In genomic region chr20:2626853-2627541, GRCh38 we compare ENCODE assay signal across 14 cellular contexts. TPM values are rescaled to one million over a fixed set of nuclear protein-coding genes. Genes with fewer than 3 reads are reported as not detected.
DNase-seq lines count a peak whose midpoint lies in the region; ATAC-seq, FAIRE-seq and TF ChIP-seq lines count a peak whose summit lies in the region.
"Had no signal": no experiment of that assay in that cellular context is flagged by ENCODE, and none has a peak within 500 bp of the region (broad histone marks: within the 10 kb centered on the region; RNA-seq: fewer than 3 reads in every experiment).

No MANE protein-coding gene starts in this region.

- no peaks in the 10 kb centered on the region for H3K36me3 ChIP-seq in RWPE2 (ENCODE audit: low read depth)
- no peaks in the 10 kb centered on the region for H3K36me3 ChIP-seq in small intestine (ENCODE audit: control insufficient read depth in 2 of 2, insufficient read depth in 2 of 2, low read length in 2 of 2)

- H3K27me3 ChIP-seq in RWPE2 (ENCODE audit: insufficient read depth, poor library complexity, severe bottlenecking) (no peaks in the 10 kb centered on the region), small intestine (ENCODE audit: control insufficient read depth in 2 of 2, insufficient read depth in 2 of 2, low read length in 2 of 2) (no peaks in the 10 kb centered on the region)

- no peak for TF ChIP-seq CTCF in RWPE2 (IDR thresholded peaks at IDR 0.05; ENCODE audit: poor library complexity, severe bottlenecking)

- no peak for FAIRE-seq in small intestine (lab: Jason Lieb, UNC)
- FAIRE-seq: A204.1 had no signal

- ATAC-seq in RWPE2 (ENCODE audit: low read depth), result peak; percentile 73

- H3K4me1 ChIP-seq in RWPE2 (ENCODE audit: insufficient read depth, poor library complexity, severe bottlenecking) (no peaks in the 10 kb centered on the region), small intestine (ENCODE audit: control insufficient read depth in 2 of 2, insufficient read depth in 1 of 2, low read depth in 1 of 2, low read length in 1 of 2) (no peaks in the 10 kb centered on the region)

- peak; percentile 5 for DNase-seq in NCI-H2029 (lab: John Stamatoyannopoulos, UW)
- no peak for DNase-seq in NCI-H2029 treated with DMSO at 0.1 percent for 48 hours (lab: John Stamatoyannopoulos, UW)
- DNase-seq in RWPE2 (ENCODE audit: low spot score), result peak; percentile 79
- DNase-seq in fibroblast of gingiva (ENCODE audit: low read depth), result peak; percentile 82
- DNase-seq in small intestine, result peak; percentile 93
- no peak for DNase-seq in NCI-H1105 treated with DMSO at 0.1 percent for 48 hours (lab: John Stamatoyannopoulos, UW)
- DNase-seq in NCI-H345 treated with DMSO at 0.1 percent for 48 hours (lab: John Stamatoyannopoulos, UW; ENCODE audit: unreplicated experiment), result no peak
- no peak for DNase-seq in HPDE6-E6E7 (ENCODE audit: extremely low spot score)
- DNase-seq: activated CD4-positive, CD25-positive, alpha-beta regulatory T cell; activated effector memory CD4-positive, alpha-beta T cell treated with Interleukin-2 at 50 U/mL for 16 hours; cortex of kidney; H9; NCI-H1436 had no signal

- H3K4me3 ChIP-seq in RWPE2 (ENCODE audit: severe bottlenecking) (no peak overlapping the region), small intestine (ENCODE audit: low read depth in 1 of 2, low read length in 2 of 2) (no peak overlapping the region)

- WGBS in small intestine, 3 donors, result 35 to 53% (median 40%) methylated on average over 9 of the region's 9 CpGs

- H3K9me3 ChIP-seq in RWPE2 (ENCODE audit: severe bottlenecking) (no peaks in the 10 kb centered on the region), small intestine (ENCODE audit: control insufficient read depth, low read depth) (no peaks in the 10 kb centered on the region)

- H3K27ac ChIP-seq in RWPE2 (ENCODE audit: poor library complexity, severe bottlenecking), result peak overlapping the region; percentile 9
- peak overlapping the region; percentile 41 to 52 for H3K27ac ChIP-seq in small intestine (ENCODE audit: low read depth in 1 of 2, low read length in 1 of 2)

RNA-seq across cellular contexts. Expression of gene NOP56, which starts 25.4 kb away (rescaled TPM):
- polyA plus RNA-seq in small intestine, result 100 to 1,000 TPM in 1 of 3 donors, 10 to 100 TPM in 2; 47.2 to 144 (median 53.0) TPM

RNA-seq across cellular contexts. Expression of gene IDH3B, which starts 37.0 kb away (rescaled TPM):
- 100 to 1,000 TPM; 120 to 142 (median 139) TPM for polyA plus RNA-seq in small intestine

Comparison
In these comparisons a context has a peak if more than half of its experiments do, and no peak if none do; other contexts are left out.
1. DNase-seq: peak in NCI-H2029 (single experiment), RWPE2 (single experiment), fibroblast of gingiva (single experiment) and small intestine (single experiment); none in NCI-H2029 treated with DMSO at 0.1 percent for 48 hours (single experiment), NCI-H1105 treated with DMSO at 0.1 percent for 48 hours (single experiment), NCI-H345 treated with DMSO at 0.1 percent for 48 hours (single experiment) and HPDE6-E6E7 (single experiment).